Comparison of ENCODE assay signal across 1 cellular context in genomic region chr12:49288922-49289555, GRCh38.
TF ChIP-seq lines count a peak whose summit lies in the region.

No MANE protein-coding gene starts in this region.

TF ChIP-seq in GM23338, 12 proteins besides CTCF, POLR2A, EP300 and RAD21:
- no peak for TF ChIP-seq ZNF114 (CRISPR knock-in tag; IDR thresholded peaks at IDR 0.05)
- TF ChIP-seq NANOG (IDR thresholded peaks at IDR 0.05; ENCODE audit: borderline replicate concordance) = no peak
- no peak for TF ChIP-seq CREB1 (CRISPR knock-in tag; IDR thresholded peaks at IDR 0.05; ENCODE audit: low read depth)
- TF ChIP-seq STAT1 (IDR thresholded peaks at IDR 0.05; ENCODE audit: unreplicated experiment) = no peak
- TF ChIP-seq JUNB (IDR thresholded peaks at IDR 0.05; ENCODE audit: unreplicated experiment) = no peak
- no peak for TF ChIP-seq ZNF462 (CRISPR knock-in tag; IDR thresholded peaks at IDR 0.05)
